In the genomic region with DNA sequence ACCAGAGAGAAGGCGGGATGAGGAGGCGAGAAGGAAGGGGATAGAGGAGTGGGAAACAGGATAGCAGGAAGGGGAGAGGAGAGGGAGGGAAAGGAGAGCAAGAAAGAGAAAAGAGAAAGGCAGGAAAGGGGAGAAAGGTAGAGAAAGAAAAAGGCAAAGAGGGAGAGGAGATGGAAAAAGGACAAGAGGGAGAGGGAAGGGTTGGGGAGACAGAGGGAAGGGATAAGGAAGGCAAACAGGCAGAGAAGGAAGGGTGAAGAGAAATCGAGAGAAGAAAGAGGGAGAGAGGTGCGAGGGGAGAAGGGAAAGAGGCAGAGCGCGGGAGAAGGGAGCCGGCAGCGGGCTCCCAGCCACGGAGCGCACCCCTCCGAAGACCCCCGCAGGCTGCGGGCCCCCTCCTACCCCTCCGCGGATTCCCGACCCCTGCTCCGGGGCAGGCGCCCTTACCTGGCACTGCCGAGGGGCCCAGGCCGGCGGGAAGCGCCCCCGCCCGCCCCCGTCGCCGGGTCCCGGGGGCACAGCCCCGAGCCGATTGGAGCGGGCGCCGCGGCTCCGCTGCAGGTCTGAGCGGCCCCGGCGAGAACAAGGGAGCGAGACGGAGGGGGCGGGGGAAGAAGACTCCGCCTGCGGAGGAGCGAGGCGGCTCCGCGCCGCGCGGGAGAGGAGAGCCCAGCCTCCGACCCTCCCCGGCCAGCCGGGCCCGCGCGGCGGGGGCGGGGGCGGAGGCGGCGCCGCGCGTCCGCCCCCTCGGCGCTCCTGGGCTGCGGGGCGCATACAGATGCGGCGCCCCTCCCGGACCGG, we compare ENCODE assay signal across 1 cellular context.
TF ChIP-seq lines count a peak whose summit lies in the region.

Gene CDH24, minus strand, starts transcription at position 565 of the 801 bp plus-strand sequence. CDS start 1,787 bp downstream, outside the sequence.

TF ChIP-seq in HepG2, 621 proteins besides CTCF, POLR2A, EP300 and RAD21 (continued from another document and continues in another):
- TF ChIP-seq, protein P1, sequence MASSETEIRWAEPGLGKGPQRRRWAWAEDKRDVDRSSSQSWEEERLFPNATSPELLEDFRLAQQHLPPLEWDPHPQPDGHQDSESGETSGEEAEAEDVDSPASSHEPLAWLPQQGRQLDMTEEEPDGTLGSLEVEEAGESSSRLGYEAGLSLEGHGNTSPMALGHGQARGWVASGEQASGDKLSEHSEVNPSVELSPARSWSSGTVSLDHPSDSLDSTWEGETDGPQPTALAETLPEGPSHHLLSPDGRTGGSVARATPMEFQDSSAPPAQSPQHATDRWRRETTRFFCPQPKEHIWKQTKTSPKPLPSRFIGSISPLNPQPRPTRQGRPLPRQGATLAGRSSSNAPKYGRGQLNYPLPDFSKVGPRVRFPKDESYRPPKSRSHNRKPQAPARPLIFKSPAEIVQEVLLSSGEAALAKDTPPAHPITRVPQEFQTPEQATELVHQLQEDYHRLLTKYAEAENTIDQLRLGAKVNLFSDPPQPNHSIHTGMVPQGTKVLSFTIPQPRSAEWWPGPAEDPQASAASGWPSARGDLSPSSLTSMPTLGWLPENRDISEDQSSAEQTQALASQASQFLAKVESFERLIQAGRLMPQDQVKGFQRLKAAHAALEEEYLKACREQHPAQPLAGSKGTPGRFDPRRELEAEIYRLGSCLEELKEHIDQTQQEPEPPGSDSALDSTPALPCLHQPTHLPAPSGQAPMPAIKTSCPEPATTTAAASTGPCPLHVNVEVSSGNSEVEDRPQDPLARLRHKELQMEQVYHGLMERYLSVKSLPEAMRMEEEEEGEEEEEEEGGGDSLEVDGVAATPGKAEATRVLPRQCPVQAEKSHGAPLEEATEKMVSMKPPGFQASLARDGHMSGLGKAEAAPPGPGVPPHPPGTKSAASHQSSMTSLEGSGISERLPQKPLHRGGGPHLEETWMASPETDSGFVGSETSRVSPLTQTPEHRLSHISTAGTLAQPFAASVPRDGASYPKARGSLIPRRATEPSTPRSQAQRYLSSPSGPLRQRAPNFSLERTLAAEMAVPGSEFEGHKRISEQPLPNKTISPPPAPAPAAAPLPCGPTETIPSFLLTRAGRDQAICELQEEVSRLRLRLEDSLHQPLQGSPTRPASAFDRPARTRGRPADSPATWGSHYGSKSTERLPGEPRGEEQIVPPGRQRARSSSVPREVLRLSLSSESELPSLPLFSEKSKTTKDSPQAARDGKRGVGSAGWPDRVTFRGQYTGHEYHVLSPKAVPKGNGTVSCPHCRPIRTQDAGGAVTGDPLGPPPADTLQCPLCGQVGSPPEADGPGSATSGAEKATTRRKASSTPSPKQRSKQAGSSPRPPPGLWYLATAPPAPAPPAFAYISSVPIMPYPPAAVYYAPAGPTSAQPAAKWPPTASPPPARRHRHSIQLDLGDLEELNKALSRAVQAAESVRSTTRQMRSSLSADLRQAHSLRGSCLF (CRISPR knock-in tag; IDR thresholded peaks at IDR 0.05; ENCODE audit: borderline replicate concordance) = no peak
- TF ChIP-seq LCORL (IDR thresholded peaks at IDR 0.05) (peak; percentile 63; the same call in 1 of the 2 replicates), LCORL (CRISPR knock-in tag; IDR thresholded peaks at IDR 0.05) (no peak; the same call in 1 of the 2 replicates), ZNF670 (CRISPR knock-in tag; IDR thresholded peaks at IDR 0.05; ENCODE audit: borderline replicate concordance) (no peak), NFATC3 (CRISPR knock-in tag; IDR thresholded peaks at IDR 0.05) (no peak), MEIS1 (CRISPR knock-in tag; IDR thresholded peaks at IDR 0.05; ENCODE audit: borderline replicate concordance) (no peak), SIN3A (IDR thresholded peaks at IDR 0.05; ENCODE audit: borderline replicate concordance, low read depth, low read length) (peak; percentile 15; the same call in 1 of the 2 replicates), HMGA1 (CRISPR knock-in tag; conservative IDR thresholded peaks at IDR 0.05) (no peak), MTA3 (CRISPR knock-in tag; IDR thresholded peaks at IDR 0.05) (no peak), FOXK2 (IDR thresholded peaks at IDR 0.05) (peak; percentile 56; the same call in 1 of the 2 replicates), PCBP2 (optimal IDR thresholded peaks at IDR 0.05; ENCODE audit: low read depth, low read length, poor library complexity, severe bottlenecking) (peak; percentile 64), ZNF772 (CRISPR knock-in tag; IDR thresholded peaks at IDR 0.05) (no peak; the same call in 1 of the 2 replicates), KDM3A (CRISPR knock-in tag; IDR thresholded peaks at IDR 0.05; ENCODE audit: low read depth) (no peak; the same call in 1 of the 2 replicates), PHF20 (CRISPR knock-in tag; IDR thresholded peaks at IDR 0.05) (no peak), SRSF4 (IDR thresholded peaks at IDR 0.05; ENCODE audit: low read depth, low read length, poor library complexity, severe bottlenecking) (no peak), ELF3 (CRISPR knock-in tag; IDR thresholded peaks at IDR 0.05) (0 out of 2 replicates have a peak, but pooled peaks have one; percentile 2), ZNF775 (CRISPR knock-in tag; IDR thresholded peaks at IDR 0.05; ENCODE audit: borderline replicate concordance) (no peak), ZNF225 (CRISPR knock-in tag; IDR thresholded peaks at IDR 0.05) (no peak), IKZF4 (CRISPR knock-in tag; IDR thresholded peaks at IDR 0.05; ENCODE audit: borderline replicate concordance, low read depth, not compliant biosample characterization) (no peak), MED1 (CRISPR knock-in tag; IDR thresholded peaks at IDR 0.05) (no peak), RCOR2 (CRISPR knock-in tag; IDR thresholded peaks at IDR 0.05) (no peak), ZNF598 (CRISPR knock-in tag; IDR thresholded peaks at IDR 0.05; ENCODE audit: borderline replicate concordance) (no peak), ZNF737 (CRISPR knock-in tag; IDR thresholded peaks at IDR 0.05; ENCODE audit: borderline replicate concordance) (no peak), TOPORS (CRISPR knock-in tag; IDR thresholded peaks at IDR 0.05) (no peak), NONO (IDR thresholded peaks at IDR 0.05) (peak; percentile 94; the same call in 1 of the 2 replicates), NONO (CRISPR knock-in tag; conservative IDR thresholded peaks at IDR 0.05) (no peak), TOE1 (CRISPR knock-in tag; IDR thresholded peaks at IDR 0.05) (no peak), ZNF558 (CRISPR knock-in tag; IDR thresholded peaks at IDR 0.05; ENCODE audit: borderline replicate concordance) (no peak), RFXANK (CRISPR knock-in tag; IDR thresholded peaks at IDR 0.05) (no peak), SNAPC5 (CRISPR knock-in tag; IDR thresholded peaks at IDR 0.05; ENCODE audit: borderline replicate concordance) (no peak), PREB (CRISPR knock-in tag; IDR thresholded peaks at IDR 0.05) (0 out of 2 replicates have a peak, but pooled peaks have one; percentile 77), TBP (CRISPR knock-in tag; IDR thresholded peaks at IDR 0.05) (no peak), SYNCRIP (IDR thresholded peaks at IDR 0.05; ENCODE audit: insufficient read depth, low read depth, low read length) (no peak), RFX3 (CRISPR knock-in tag; IDR thresholded peaks at IDR 0.05) (no peak), CEBPG (CRISPR knock-in tag; IDR thresholded peaks at IDR 0.05) (no peak), ZNF329 (CRISPR knock-in tag; IDR thresholded peaks at IDR 0.05; ENCODE audit: low read depth) (0 out of 2 replicates have a peak, but pooled peaks have one; percentile 54)
- TF ChIP-seq, protein P2, sequence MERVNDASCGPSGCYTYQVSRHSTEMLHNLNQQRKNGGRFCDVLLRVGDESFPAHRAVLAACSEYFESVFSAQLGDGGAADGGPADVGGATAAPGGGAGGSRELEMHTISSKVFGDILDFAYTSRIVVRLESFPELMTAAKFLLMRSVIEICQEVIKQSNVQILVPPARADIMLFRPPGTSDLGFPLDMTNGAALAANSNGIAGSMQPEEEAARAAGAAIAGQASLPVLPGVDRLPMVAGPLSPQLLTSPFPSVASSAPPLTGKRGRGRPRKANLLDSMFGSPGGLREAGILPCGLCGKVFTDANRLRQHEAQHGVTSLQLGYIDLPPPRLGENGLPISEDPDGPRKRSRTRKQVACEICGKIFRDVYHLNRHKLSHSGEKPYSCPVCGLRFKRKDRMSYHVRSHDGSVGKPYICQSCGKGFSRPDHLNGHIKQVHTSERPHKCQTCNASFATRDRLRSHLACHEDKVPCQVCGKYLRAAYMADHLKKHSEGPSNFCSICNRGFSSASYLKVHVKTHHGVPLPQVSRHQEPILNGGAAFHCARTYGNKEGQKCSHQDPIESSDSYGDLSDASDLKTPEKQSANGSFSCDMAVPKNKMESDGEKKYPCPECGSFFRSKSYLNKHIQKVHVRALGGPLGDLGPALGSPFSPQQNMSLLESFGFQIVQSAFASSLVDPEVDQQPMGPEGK (CRISPR knock-in tag; IDR thresholded peaks at IDR 0.05) = peak; percentile 2; the same call in 1 of the 2 replicates
- TF ChIP-seq, protein P3, sequence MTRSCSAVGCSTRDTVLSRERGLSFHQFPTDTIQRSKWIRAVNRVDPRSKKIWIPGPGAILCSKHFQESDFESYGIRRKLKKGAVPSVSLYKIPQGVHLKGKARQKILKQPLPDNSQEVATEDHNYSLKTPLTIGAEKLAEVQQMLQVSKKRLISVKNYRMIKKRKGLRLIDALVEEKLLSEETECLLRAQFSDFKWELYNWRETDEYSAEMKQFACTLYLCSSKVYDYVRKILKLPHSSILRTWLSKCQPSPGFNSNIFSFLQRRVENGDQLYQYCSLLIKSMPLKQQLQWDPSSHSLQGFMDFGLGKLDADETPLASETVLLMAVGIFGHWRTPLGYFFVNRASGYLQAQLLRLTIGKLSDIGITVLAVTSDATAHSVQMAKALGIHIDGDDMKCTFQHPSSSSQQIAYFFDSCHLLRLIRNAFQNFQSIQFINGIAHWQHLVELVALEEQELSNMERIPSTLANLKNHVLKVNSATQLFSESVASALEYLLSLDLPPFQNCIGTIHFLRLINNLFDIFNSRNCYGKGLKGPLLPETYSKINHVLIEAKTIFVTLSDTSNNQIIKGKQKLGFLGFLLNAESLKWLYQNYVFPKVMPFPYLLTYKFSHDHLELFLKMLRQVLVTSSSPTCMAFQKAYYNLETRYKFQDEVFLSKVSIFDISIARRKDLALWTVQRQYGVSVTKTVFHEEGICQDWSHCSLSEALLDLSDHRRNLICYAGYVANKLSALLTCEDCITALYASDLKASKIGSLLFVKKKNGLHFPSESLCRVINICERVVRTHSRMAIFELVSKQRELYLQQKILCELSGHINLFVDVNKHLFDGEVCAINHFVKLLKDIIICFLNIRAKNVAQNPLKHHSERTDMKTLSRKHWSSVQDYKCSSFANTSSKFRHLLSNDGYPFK (CRISPR knock-in tag; IDR thresholded peaks at IDR 0.05; ENCODE audit: borderline replicate concordance) = no peak
- TF ChIP-seq, protein P4, sequence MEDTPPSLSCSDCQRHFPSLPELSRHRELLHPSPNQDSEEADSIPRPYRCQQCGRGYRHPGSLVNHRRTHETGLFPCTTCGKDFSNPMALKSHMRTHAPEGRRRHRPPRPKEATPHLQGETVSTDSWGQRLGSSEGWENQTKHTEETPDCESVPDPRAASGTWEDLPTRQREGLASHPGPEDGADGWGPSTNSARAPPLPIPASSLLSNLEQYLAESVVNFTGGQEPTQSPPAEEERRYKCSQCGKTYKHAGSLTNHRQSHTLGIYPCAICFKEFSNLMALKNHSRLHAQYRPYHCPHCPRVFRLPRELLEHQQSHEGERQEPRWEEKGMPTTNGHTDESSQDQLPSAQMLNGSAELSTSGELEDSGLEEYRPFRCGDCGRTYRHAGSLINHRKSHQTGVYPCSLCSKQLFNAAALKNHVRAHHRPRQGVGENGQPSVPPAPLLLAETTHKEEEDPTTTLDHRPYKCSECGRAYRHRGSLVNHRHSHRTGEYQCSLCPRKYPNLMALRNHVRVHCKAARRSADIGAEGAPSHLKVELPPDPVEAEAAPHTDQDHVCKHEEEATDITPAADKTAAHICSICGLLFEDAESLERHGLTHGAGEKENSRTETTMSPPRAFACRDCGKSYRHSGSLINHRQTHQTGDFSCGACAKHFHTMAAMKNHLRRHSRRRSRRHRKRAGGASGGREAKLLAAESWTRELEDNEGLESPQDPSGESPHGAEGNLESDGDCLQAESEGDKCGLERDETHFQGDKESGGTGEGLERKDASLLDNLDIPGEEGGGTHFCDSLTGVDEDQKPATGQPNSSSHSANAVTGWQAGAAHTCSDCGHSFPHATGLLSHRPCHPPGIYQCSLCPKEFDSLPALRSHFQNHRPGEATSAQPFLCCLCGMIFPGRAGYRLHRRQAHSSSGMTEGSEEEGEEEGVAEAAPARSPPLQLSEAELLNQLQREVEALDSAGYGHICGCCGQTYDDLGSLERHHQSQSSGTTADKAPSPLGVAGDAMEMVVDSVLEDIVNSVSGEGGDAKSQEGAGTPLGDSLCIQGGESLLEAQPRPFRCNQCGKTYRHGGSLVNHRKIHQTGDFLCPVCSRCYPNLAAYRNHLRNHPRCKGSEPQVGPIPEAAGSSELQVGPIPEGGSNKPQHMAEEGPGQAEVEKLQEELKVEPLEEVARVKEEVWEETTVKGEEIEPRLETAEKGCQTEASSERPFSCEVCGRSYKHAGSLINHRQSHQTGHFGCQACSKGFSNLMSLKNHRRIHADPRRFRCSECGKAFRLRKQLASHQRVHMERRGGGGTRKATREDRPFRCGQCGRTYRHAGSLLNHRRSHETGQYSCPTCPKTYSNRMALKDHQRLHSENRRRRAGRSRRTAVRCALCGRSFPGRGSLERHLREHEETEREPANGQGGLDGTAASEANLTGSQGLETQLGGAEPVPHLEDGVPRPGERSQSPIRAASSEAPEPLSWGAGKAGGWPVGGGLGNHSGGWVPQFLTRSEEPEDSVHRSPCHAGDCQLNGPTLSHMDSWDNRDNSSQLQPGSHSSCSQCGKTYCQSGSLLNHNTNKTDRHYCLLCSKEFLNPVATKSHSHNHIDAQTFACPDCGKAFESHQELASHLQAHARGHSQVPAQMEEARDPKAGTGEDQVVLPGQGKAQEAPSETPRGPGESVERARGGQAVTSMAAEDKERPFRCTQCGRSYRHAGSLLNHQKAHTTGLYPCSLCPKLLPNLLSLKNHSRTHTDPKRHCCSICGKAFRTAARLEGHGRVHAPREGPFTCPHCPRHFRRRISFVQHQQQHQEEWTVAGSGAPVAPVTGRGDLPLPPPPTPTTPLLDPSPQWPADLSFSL (CRISPR knock-in tag; IDR thresholded peaks at IDR 0.05) = no peak
- TF ChIP-seq, protein P5, sequence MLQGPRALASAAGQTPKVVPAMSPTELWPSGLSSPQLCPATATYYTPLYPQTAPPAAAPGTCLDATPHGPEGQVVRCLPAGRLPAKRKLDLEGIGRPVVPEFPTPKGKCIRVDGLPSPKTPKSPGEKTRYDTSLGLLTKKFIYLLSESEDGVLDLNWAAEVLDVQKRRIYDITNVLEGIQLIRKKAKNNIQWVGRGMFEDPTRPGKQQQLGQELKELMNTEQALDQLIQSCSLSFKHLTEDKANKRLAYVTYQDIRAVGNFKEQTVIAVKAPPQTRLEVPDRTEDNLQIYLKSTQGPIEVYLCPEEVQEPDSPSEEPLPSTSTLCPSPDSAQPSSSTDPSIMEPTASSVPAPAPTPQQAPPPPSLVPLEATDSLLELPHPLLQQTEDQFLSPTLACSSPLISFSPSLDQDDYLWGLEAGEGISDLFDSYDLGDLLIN (CRISPR knock-in tag; IDR thresholded peaks at IDR 0.05; ENCODE audit: borderline replicate concordance) = 0 out of 2 replicates have a peak, but pooled peaks have one; percentile 43
